ENCODE assay signal across 1 cellular context in the genomic region with DNA sequence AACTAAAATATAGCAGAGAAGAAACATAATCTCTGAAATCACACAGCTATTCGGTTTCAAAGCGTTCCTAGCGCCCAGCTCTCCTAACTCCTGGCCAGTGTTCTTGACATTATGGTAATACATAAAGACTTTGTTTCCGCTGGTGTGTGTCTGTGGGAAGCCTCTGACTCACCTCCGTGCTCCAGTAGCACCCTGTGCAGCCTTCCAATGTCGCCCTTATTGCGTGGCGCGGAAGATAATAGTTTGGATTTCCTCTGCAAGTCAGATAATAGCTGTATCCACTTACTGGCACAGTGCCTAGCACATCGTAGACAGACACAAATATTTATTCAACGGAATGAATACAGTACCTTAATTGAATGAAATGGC.
TF ChIP-seq lines count a peak whose summit lies in the region.

No MANE protein-coding gene starts in this region.

TF ChIP-seq in IMR-90, 13 proteins besides CTCF, POLR2A, EP300 and RAD21 (continued from another document):
- no peak for TF ChIP-seq USF2 (IDR thresholded peaks at IDR 0.05; ENCODE audit: low read depth, low read length)
